In genomic region chr18:57559311-57559710, GRCh38 we compare ENCODE assay signal across 21 cellular contexts.
"Had no signal": no experiment of that assay in that cellular context is flagged by ENCODE, and none has a peak within 500 bp of the region (broad histone marks: within the 10 kb centered on the region; RNA-seq: fewer than 3 reads in every experiment).

No MANE protein-coding gene starts in this region.

- H3K4me3 Mint-ChIP-seq: activated CD4-positive, alpha-beta T cell treated with anti-CD3 and anti-CD28 coated beads, Interleukin-2, amount 10 ng/mL, durations not matched to agents 7 days and 5 days; activated CD8-positive, alpha-beta T cell treated with anti-CD3 and anti-CD28 coated beads, Interleukin-2, amount 10 ng/mL, durations not matched to agents 7 days and 5 days; activated naive CD4-positive, alpha-beta T cell treated with anti-CD3 and anti-CD28 coated beads for 36 hours; activated naive CD8-positive, alpha-beta T cell treated with anti-CD3 and anti-CD28 coated beads, Interleukin-2, amount 50 U/mL, for 24 hours; activated T-cell treated with anti-CD3 and anti-CD28 coated beads, Interleukin-2, amount 50 U/mL, for 4 hours; central memory CD8-positive, alpha-beta T cell; mesothelial cell of epicardium; natural killer cell treated with Interleukin-12 subunit alpha and Interleukin-12 subunit beta and Interleukin-15 and Interleukin-18, amount 100 ng/mL, for 72 hours had no signal

- H3K4me1 Mint-ChIP-seq: activated CD4-positive, alpha-beta T cell treated with anti-CD3 and anti-CD28 coated beads, Interleukin-2, amount 10 ng/mL, durations not matched to agents 7 days and 5 days; activated naive CD8-positive, alpha-beta T cell treated with anti-CD3 and anti-CD28 coated beads, Interleukin-2, amount 50 U/mL, for 24 hours had no signal

- H3K27ac ChIP-seq: brain microvascular endothelial cell, coronary artery, gastroesophageal sphincter, tibial nerve, uterus had no signal

- H3K27ac Mint-ChIP-seq: activated CD4-positive, alpha-beta T cell treated with anti-CD3 and anti-CD28 coated beads, Interleukin-2, amount 10 ng/mL, durations not matched to agents 7 days and 5 days; activated CD8-positive, alpha-beta T cell treated with anti-CD3 and anti-CD28 coated beads, Interleukin-2, amount 10 ng/mL, durations not matched to agents 7 days and 5 days; activated naive CD4-positive, alpha-beta T cell treated with anti-CD3 and anti-CD28 coated beads for 36 hours; activated naive CD8-positive, alpha-beta T cell treated with anti-CD3 and anti-CD28 coated beads, Interleukin-2, amount 50 U/mL, for 24 hours; mesothelial cell of epicardium; natural killer cell treated with Interleukin-12 subunit alpha and Interleukin-12 subunit beta and Interleukin-15 and Interleukin-18, amount 100 ng/mL, for 72 hours had no signal

- H3K9me3 ChIP-seq: gastroesophageal sphincter, tibial nerve, uterus had no signal

- H3K4me1 ChIP-seq: uterus had no signal

- DNase-seq: activated CD4-positive, alpha-beta T cell treated with anti-CD3 and anti-CD28 coated beads, Interleukin-2, amount 10 ng/mL, durations not matched to agents 7 days and 5 days; activated CD8-positive, alpha-beta T cell treated with anti-CD3 and anti-CD28 coated beads, Interleukin-2, amount 10 ng/mL, durations not matched to agents 7 days and 5 days; activated naive CD4-positive, alpha-beta T cell treated with anti-CD3 and anti-CD28 coated beads for 36 hours; activated naive CD8-positive, alpha-beta T cell treated with anti-CD3 and anti-CD28 coated beads, Interleukin-2, amount 50 U/mL, for 24 hours; activated T-cell treated with anti-CD3 and anti-CD28 coated beads, Interleukin-2, amount 50 U/mL, for 4 hours; anterior cingulate cortex; brain microvascular endothelial cell; left colon; nucleus accumbens; stimulated activated CD4-positive, alpha-beta T cell treated with anti-CD3 and anti-CD28 coated beads, Interleukin-2, amount 100 ng/mL, for 24 hours; stimulated activated naive CD4-positive, alpha-beta T cell treated with Interleukin-2 at 50 U/mL for 16 hours; T-helper 1 cell; T1000; uterus had no signal

- H3K36me3 ChIP-seq: brain microvascular endothelial cell, uterus had no signal

- H3K4me3 ChIP-seq: coronary artery, gastroesophageal sphincter, lung, tibial nerve, uterus had no signal

- H3K27me3 Mint-ChIP-seq: activated CD4-positive, alpha-beta T cell treated with anti-CD3 and anti-CD28 coated beads, Interleukin-2, amount 10 ng/mL, durations not matched to agents 7 days and 5 days; activated naive CD8-positive, alpha-beta T cell treated with anti-CD3 and anti-CD28 coated beads, Interleukin-2, amount 50 U/mL, for 24 hours; central memory CD8-positive, alpha-beta T cell; natural killer cell treated with Interleukin-12 subunit alpha and Interleukin-12 subunit beta and Interleukin-15 and Interleukin-18, amount 100 ng/mL, for 72 hours had no signal

- H3K27me3 ChIP-seq: brain microvascular endothelial cell, gastroesophageal sphincter, tibial nerve, uterus had no signal

- H3K9me3 Mint-ChIP-seq: activated CD4-positive, alpha-beta T cell treated with anti-CD3 and anti-CD28 coated beads, Interleukin-2, amount 10 ng/mL, durations not matched to agents 7 days and 5 days; activated naive CD4-positive, alpha-beta T cell treated with anti-CD3 and anti-CD28 coated beads for 36 hours; activated naive CD8-positive, alpha-beta T cell treated with anti-CD3 and anti-CD28 coated beads, Interleukin-2, amount 50 U/mL, for 24 hours; activated T-cell treated with anti-CD3 and anti-CD28 coated beads, Interleukin-2, amount 50 U/mL, for 4 hours; central memory CD8-positive, alpha-beta T cell; mesothelial cell of epicardium; natural killer cell treated with Interleukin-12 subunit alpha and Interleukin-12 subunit beta and Interleukin-15 and Interleukin-18, amount 100 ng/mL, for 72 hours had no signal
